In the genomic region with DNA sequence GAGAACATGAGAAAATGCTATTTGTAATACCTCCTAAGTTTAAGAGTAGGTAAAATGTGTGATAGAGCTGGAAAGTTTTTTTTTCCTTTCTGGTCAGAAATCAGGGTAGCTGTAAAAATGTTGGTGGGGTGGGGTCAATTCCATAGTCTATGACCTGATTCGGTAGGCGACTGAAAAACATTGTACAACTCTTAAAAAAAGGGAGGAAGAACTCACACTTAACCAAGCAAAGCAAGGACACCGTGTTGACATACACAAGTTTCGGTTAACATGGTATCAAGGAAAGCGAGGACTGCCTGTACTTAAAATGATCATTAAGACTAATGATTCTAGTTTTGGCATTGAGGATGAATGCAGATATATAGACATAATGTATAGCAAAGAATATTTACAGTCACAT, we compare ENCODE assay signal across 13 cellular contexts. TPM values are rescaled to one million over a fixed set of nuclear protein-coding genes. Genes with fewer than 3 reads are reported as not detected.
DNase-seq lines count a peak whose midpoint lies in the region; ATAC-seq and TF ChIP-seq lines count a peak whose summit lies in the region.
"Had no signal": no experiment of that assay in that cellular context is flagged by ENCODE, and none has a peak within 500 bp of the region (broad histone marks: within the 10 kb centered on the region; RNA-seq: fewer than 3 reads in every experiment).

No MANE protein-coding gene starts in this region.

- H3K27ac ChIP-seq in mammary epithelial cell (ENCODE audit: insufficient read depth, low read depth, low read length) (no peak overlapping the region), SU-DHL-6 (ENCODE audit: low read depth, low read length) (no peak overlapping the region), colonic mucosa (no peak overlapping the region), lower lobe of right lung (no peak overlapping the region)

- peaks cover 20% of the 10 kb centered on the region for H3K4me1 Mint-ChIP-seq in MCF 10A (ENCODE audit: insufficient read depth, unreplicated experiment)
- H3K4me1 Mint-ChIP-seq in glutamatergic neuron (ENCODE audit: low read depth, unreplicated experiment), result peaks cover 24% of the 10 kb centered on the region

- in situ Hi-C loops in mammary epithelial cell (cut with MboI; ENCODE audit: low sequenced_read_pairs in 2 of 2), result no loop called here

- peak overlapping the region; percentile 45 for H3K4me3 Mint-ChIP-seq in MCF 10A (ENCODE audit: unreplicated experiment)
- peak overlapping the region; percentile 97 for H3K4me3 Mint-ChIP-seq in glutamatergic neuron (ENCODE audit: unreplicated experiment)

- H4K20me1 ChIP-seq in mammary epithelial cell (ENCODE audit: insufficient read depth, low read length), result no peaks in the 10 kb centered on the region
- peaks cover 14% of the 10 kb centered on the region for H4K20me1 ChIP-seq in SU-DHL-6 (ENCODE audit: low read depth, low read length)

- no peaks in the 10 kb centered on the region for H3K36me3 ChIP-seq in mammary epithelial cell (ENCODE audit: insufficient read depth, low read length)
- H3K36me3 ChIP-seq in SU-DHL-6 (ENCODE audit: low read length), result no peaks in the 10 kb centered on the region
- H3K36me3 ChIP-seq in colonic mucosa, result no peaks in the 10 kb centered on the region
- H3K36me3 ChIP-seq in lower lobe of right lung, result no peaks in the 10 kb centered on the region

- no peaks in the 10 kb centered on the region for H3K27me3 Mint-ChIP-seq in MCF 10A (ENCODE audit: insufficient read depth, unreplicated experiment)
- peaks cover 11% of the 10 kb centered on the region for H3K27me3 Mint-ChIP-seq in glutamatergic neuron (ENCODE audit: unreplicated experiment)

- no peak for ATAC-seq in HG02623 (IDR thresholded peaks at IDR 0.05; ENCODE audit: unreplicated experiment)
- no peak for ATAC-seq in lower lobe of right lung

- H3K4me1 ChIP-seq in mammary epithelial cell (ENCODE audit: insufficient read depth, low read length), result peaks cover 21% of the 10 kb centered on the region
- H3K4me1 ChIP-seq in colonic mucosa, result no peaks in the 10 kb centered on the region
- H3K4me1 ChIP-seq in lower lobe of right lung, result peaks cover 16% of the 10 kb centered on the region

- H3K9ac ChIP-seq in mammary epithelial cell (ENCODE audit: insufficient read depth, low read length) (no peak overlapping the region), SU-DHL-6 (ENCODE audit: low read length) (no peak overlapping the region), colonic mucosa (ENCODE audit: low read depth in 2 of 2, low read length in 2 of 2) (no peak overlapping the region)

- no peak for DNase-seq in MCF 10A (ENCODE audit: unreplicated experiment)
- no peak for DNase-seq in mammary epithelial cell
- no peak for DNase-seq in glutamatergic neuron
- DNase-seq in colonic mucosa, result no peak
- DNase-seq in lower lobe of right lung, result no peak
- no peak for DNase-seq in COR-L47 (lab: John Stamatoyannopoulos, UW)
- DNase-seq: activated gamma-delta T cell treated with Interleukin-2 at 50 U/mL for 16 hours, caudate nucleus, NCI-H1417 treated with DMSO at 0.1 percent for 48 hours, NCI-H524, Right ventricle myocardium superior had no signal

- POLR2A ChIA-PET in MCF 10A (lab: Yijun Ruan, JAX), result interaction anchor here (1.2 to 2.4 kb wide), 2 partner anchors 12 to 286 kb away, joined by 3 to 20 read pairs; a partner anchor contains a TSS

- H3K27ac Mint-ChIP-seq in MCF 10A (ENCODE audit: low read depth, unreplicated experiment) (no peak overlapping the region), glutamatergic neuron (ENCODE audit: unreplicated experiment) (no peak overlapping the region)

- H3K27me3 ChIP-seq in mammary epithelial cell (ENCODE audit: insufficient read depth, low read length) (peaks cover 20% of the 10 kb centered on the region), SU-DHL-6 (ENCODE audit: low read length) (no peaks in the 10 kb centered on the region), colonic mucosa (peaks cover 10% of the 10 kb centered on the region), lower lobe of right lung (ENCODE audit: low read depth) (no peaks in the 10 kb centered on the region)

- TF ChIP-seq CTCF in MCF 10A (IDR thresholded peaks at IDR 0.05; ENCODE audit: unreplicated experiment), result no peak
- no peak for TF ChIP-seq CTCF in mammary epithelial cell (conservative IDR thresholded peaks at IDR 0.05 in 1 of 2, IDR thresholded peaks at IDR 0.05 in 1 of 2; ENCODE audit: extremely low read depth in 1 of 2, insufficient read depth in 1 of 2, low read depth in 1 of 2, low read length in 2 of 2)
- TF ChIP-seq CTCF in SU-DHL-6 (IDR thresholded peaks at IDR 0.05; ENCODE audit: insufficient read depth, low read length, poor library complexity, severe bottlenecking), result no peak
- TF ChIP-seq CTCF in glutamatergic neuron (IDR thresholded peaks at IDR 0.05; ENCODE audit: partially characterized antibody, unreplicated experiment), result no peak
- no peak for TF ChIP-seq CTCF in colonic mucosa (IDR thresholded peaks at IDR 0.05)
- TF ChIP-seq CTCF in lower lobe of right lung (IDR thresholded peaks at IDR 0.05), result no peak

- BruUV-seq in MCF 10A (replicated peaks; lab: Mats Ljungman, UMichigan) (no TSS peak), mammary epithelial cell (replicated peaks; lab: Mats Ljungman, UMichigan) (no TSS peak)

- H3K79me2 ChIP-seq in mammary epithelial cell (ENCODE audit: insufficient read depth, low read length) (peaks cover 4% of the 10 kb centered on the region), SU-DHL-6 (ENCODE audit: insufficient read depth, low read length) (peaks cover 39% of the 10 kb centered on the region)

- H3K36me3 Mint-ChIP-seq in MCF 10A (ENCODE audit: insufficient read depth, unreplicated experiment), result no peaks in the 10 kb centered on the region
- peaks cover 5% of the 10 kb centered on the region for H3K36me3 Mint-ChIP-seq in glutamatergic neuron (ENCODE audit: unreplicated experiment)

- H3K9me2 ChIP-seq in SU-DHL-6 (replicated peaks; ENCODE audit: insufficient read depth, low read length), result no peaks in the 10 kb centered on the region

- no peaks in the 10 kb centered on the region for H3K9me3 ChIP-seq in mammary epithelial cell (replicated peaks; ENCODE audit: insufficient read depth, low read length)
- no peaks in the 10 kb centered on the region for H3K9me3 ChIP-seq in SU-DHL-6 (ENCODE audit: insufficient read depth, low read length)
- no peaks in the 10 kb centered on the region for H3K9me3 ChIP-seq in colonic mucosa
- no peaks in the 10 kb centered on the region for H3K9me3 ChIP-seq in lower lobe of right lung

- dilution Hi-C loops in mammary epithelial cell (cut with HindIII; ENCODE audit: low sequenced_read_pairs), result no loop called here

- no peak overlapping the region for H3K4me3 ChIP-seq in mammary epithelial cell (replicated peaks in 1 of 3; ENCODE audit: insufficient read depth in 1 of 3, low read depth in 2 of 3, low read length in 3 of 3)
- H3K4me3 ChIP-seq in SU-DHL-6 (ENCODE audit: insufficient read depth, low read length, poor library complexity, severe bottlenecking), result no peak overlapping the region
- H3K4me3 ChIP-seq in colonic mucosa, result no peak overlapping the region
- H3K4me3 ChIP-seq in lower lobe of right lung, result no peak overlapping the region

- H3F3A ChIP-seq in SU-DHL-6 (ENCODE audit: insufficient read depth), result peaks cover 16% of the 10 kb centered on the region

- H3K4me2 ChIP-seq in mammary epithelial cell (ENCODE audit: insufficient read depth, low read depth, low read length) (no peak overlapping the region), SU-DHL-6 (ENCODE audit: low read depth, low read length, poor library complexity, severe bottlenecking) (peak overlapping the region; percentile 87)

- 96% methylated on average over 5 of the region's 5 CpGs for WGBS in mammary epithelial cell (ENCODE audit: low coverage, missing lambda C conversion rate)

- intact Hi-C loops in MCF 10A (cut with micrococcal nuclease) (loop anchor here (5.0 kb wide), 1 partner anchor 535 kb away; no protein-coding TSS in a partner anchor), mammary epithelial cell (cut with micrococcal nuclease) (loop anchor here (5.0 to 10.0 kb wide), 3 partner anchors 35 to 562 kb away; no protein-coding TSS in a partner anchor), colonic mucosa (cut with DNase I) (no loop called here), lower lobe of right lung (cut with DNase I) (no loop called here)

- H3K9me3 Mint-ChIP-seq in MCF 10A (ENCODE audit: unreplicated experiment) (no peaks in the 10 kb centered on the region), glutamatergic neuron (ENCODE audit: unreplicated experiment) (peaks cover 18% of the 10 kb centered on the region)

- CTCF ChIA-PET in MCF 10A (lab: Yijun Ruan, JAX), result interaction anchor here (1.1 kb wide), 1 partner anchor 285 kb away, joined by 3 read pairs; a partner anchor contains a TSS
- CTCF ChIA-PET in mammary epithelial cell (lab: Charles Lee; ENCODE audit: low non-redundant PET), result no interaction called here

- H2AFZ ChIP-seq in mammary epithelial cell (ENCODE audit: low read depth, low read length) (no peak overlapping the region), SU-DHL-6 (ENCODE audit: low read depth, low read length, severe bottlenecking) (no peak overlapping the region)

RNA-seq across cellular contexts. Expression of a gene that starts 1.8 kb away (rescaled TPM):
- total RNA-seq in MCF 10A (2022) (15.1 and 20.6 TPM in 2 replicates), mammary epithelial cell (1 to 10 TPM; 1.2 to 1.3 TPM), glutamatergic neuron (ENCODE audit: unreplicated experiment) (162 TPM), colonic mucosa (10 to 100 TPM in 1 of 2 donors, 1 to 10 TPM in 1; 6.1 to 32.3 TPM), lower lobe of right lung (46.4 TPM)
- polyA plus RNA-seq in mammary epithelial cell, result 0.20 TPM
- not detected for polyA minus RNA-seq in mammary epithelial cell

Comparison
In these comparisons a context has a peak if more than half of its experiments do, and no peak if none do; other contexts are left out.
1. intact Hi-C loops: an anchor here in MCF 10A (5.0 kb wide) and mammary epithelial cell (5.0 to 10.0 kb wide); none called in colonic mucosa and lower lobe of right lung.